17 cellular contexts compared by ENCODE assay signal in genomic region chr21:43600642-43601397, GRCh38. TPM values are rescaled to one million over a fixed set of nuclear protein-coding genes. Genes with fewer than 3 reads are reported as not detected.
DNase-seq lines count a peak whose midpoint lies in the region; ATAC-seq, FAIRE-seq and TF ChIP-seq lines count a peak whose summit lies in the region.
"Had no signal": no experiment of that assay in that cellular context is flagged by ENCODE, and none has a peak within 500 bp of the region (broad histone marks: within the 10 kb centered on the region; RNA-seq: fewer than 3 reads in every experiment).

No MANE protein-coding gene starts in this region.

- H4K20me1 ChIP-seq in GM23338 (replicated peaks; ENCODE audit: insufficient read depth) = no peaks in the 10 kb centered on the region

- H3K4me2 ChIP-seq in GM23338 = no peak overlapping the region

- ATAC-seq in RWPE2 (ENCODE audit: low read depth) (peak; percentile 85), GM23338 (no peak)
- ATAC-seq: esophagus mucosa, psoas muscle had no signal

- H3K27ac ChIP-seq in breast epithelium (no peak overlapping the region), RWPE2 (ENCODE audit: poor library complexity, severe bottlenecking) (peak overlapping the region; percentile 100), sigmoid colon (no peak overlapping the region), GM23338 (ENCODE audit: low read depth) (no peak overlapping the region), caudate nucleus (ENCODE audit: low read depth, low read length) (no peak overlapping the region)
- H3K27ac ChIP-seq: psoas muscle, tibial artery had no signal

- TF ChIP-seq POLR2A in breast epithelium (IDR thresholded peaks at IDR 0.05) = no peak
- no peak for TF ChIP-seq POLR2A in sigmoid colon (IDR thresholded peaks at IDR 0.05)

- DNase-seq in MCF 10A (ENCODE audit: unreplicated experiment) (peak; percentile 70), breast epithelium (ENCODE audit: low spot score in 2 of 2) (no peak), RWPE2 (ENCODE audit: low spot score) (no peak), fibroblast of peridontal ligament (ENCODE audit: extremely low read depth) (peak; percentile 91), urothelium cell line (ENCODE audit: low spot score) (peak; percentile 59), sigmoid colon (no peak), GM23338 (ENCODE audit: low spot score) (no peak), caudate nucleus (lab: John Stamatoyannopoulos, UW) (no peak)
- DNase-seq: activated CD4-positive, alpha-beta memory T cell treated with anti-CD3 and anti-CD28 coated beads for 36 hours; amygdala; NCI-H2081 treated with DMSO at 0.1 percent for 48 hours; psoas muscle; SIG-M5; tibial artery had no signal

- no peaks in the 10 kb centered on the region for H3F3A ChIP-seq in GM23338 (replicated peaks; ENCODE audit: low read depth)

- H3K9me2 ChIP-seq in GM23338 (ENCODE audit: insufficient read depth) = no peaks in the 10 kb centered on the region

- intact Hi-C loops in MCF 10A (cut with micrococcal nuclease) (no loop called here), breast epithelium (cut with DNase I; ENCODE audit: low total_unique reads) (no loop called here), sigmoid colon (cut with DNase I) (no loop called here)

- FAIRE-seq in urothelium cell line (lab: Jason Lieb, UNC) = no peak

- H3K27ac Mint-ChIP-seq in MCF 10A (ENCODE audit: low read depth, unreplicated experiment) = no peak overlapping the region
- H3K27ac Mint-ChIP-seq in GM23338 = no peak overlapping the region
- H3K27ac Mint-ChIP-seq: activated CD4-positive, alpha-beta memory T cell treated with anti-CD3 and anti-CD28 coated beads for 36 hours; B cell had no signal

- H3K27me3 ChIP-seq in breast epithelium (no peaks in the 10 kb centered on the region), RWPE2 (ENCODE audit: insufficient read depth, poor library complexity, severe bottlenecking) (no peaks in the 10 kb centered on the region), sigmoid colon (no peaks in the 10 kb centered on the region), GM23338 (ENCODE audit: insufficient read depth) (no peaks in the 10 kb centered on the region)
- H3K27me3 ChIP-seq: tibial artery had no signal

- CTCF ChIA-PET in MCF 10A (lab: Yijun Ruan, JAX) = interaction anchor here (1.1 to 3.0 kb wide), 3 partner anchors 11 to 289 kb away, joined by 3 to 10 read pairs (median 4); no protein-coding TSS in a partner anchor

- WGBS in sigmoid colon, 2 donors = 89 to 90% methylated on average over 12 of the region's 12 CpGs

- no peak for TF ChIP-seq CTCF in MCF 10A (IDR thresholded peaks at IDR 0.05; ENCODE audit: unreplicated experiment)
- no peak for TF ChIP-seq CTCF in breast epithelium (IDR thresholded peaks at IDR 0.05)
- TF ChIP-seq CTCF in RWPE2 (IDR thresholded peaks at IDR 0.05; ENCODE audit: poor library complexity, severe bottlenecking) = no peak
- TF ChIP-seq CTCF in sigmoid colon (IDR thresholded peaks at IDR 0.05) = no peak
- no peak for TF ChIP-seq CTCF in GM23338 (conservative IDR thresholded peaks at IDR 0.05; ENCODE audit: low read depth in 2 of 2)

- H3K4me3 Mint-ChIP-seq in MCF 10A (ENCODE audit: unreplicated experiment) = peak overlapping the region; percentile 44
- no peak overlapping the region for H3K4me3 Mint-ChIP-seq in GM23338
- H3K4me3 Mint-ChIP-seq: activated CD4-positive, alpha-beta memory T cell treated with anti-CD3 and anti-CD28 coated beads for 36 hours; B cell had no signal

- H3K36me3 ChIP-seq in breast epithelium (no peaks in the 10 kb centered on the region), RWPE2 (ENCODE audit: low read depth) (peaks cover 16% of the 10 kb centered on the region), sigmoid colon (no peaks in the 10 kb centered on the region), GM23338 (ENCODE audit: insufficient read depth) (no peaks in the 10 kb centered on the region)
- H3K36me3 ChIP-seq: tibial artery had no signal

- H2AFZ ChIP-seq in GM23338 = no peak overlapping the region

- H3K4me1 Mint-ChIP-seq in MCF 10A (ENCODE audit: insufficient read depth, unreplicated experiment) (peaks cover 39% of the 10 kb centered on the region), GM23338 (no peaks in the 10 kb centered on the region)

- BruUV-seq in MCF 10A (replicated peaks; lab: Mats Ljungman, UMichigan) = TSS peak; percentile 68

- no peaks in the 10 kb centered on the region for H3K9me3 ChIP-seq in breast epithelium
- H3K9me3 ChIP-seq in RWPE2 (ENCODE audit: severe bottlenecking) = no peaks in the 10 kb centered on the region
- no peaks in the 10 kb centered on the region for H3K9me3 ChIP-seq in sigmoid colon
- H3K9me3 ChIP-seq: psoas muscle, tibial artery had no signal

- H3K79me2 ChIP-seq in GM23338 (replicated peaks; ENCODE audit: insufficient read depth) = no peaks in the 10 kb centered on the region

- POLR2A ChIA-PET in MCF 10A (lab: Yijun Ruan, JAX) = interaction anchor here (0.9 to 2.9 kb wide), 8 partner anchors 8 to 44 kb away, joined by 3 to 17 read pairs (median 10); no protein-coding TSS in a partner anchor

- H3K36me3 Mint-ChIP-seq in MCF 10A (ENCODE audit: insufficient read depth, unreplicated experiment) = peaks cover 6% of the 10 kb centered on the region
- no peaks in the 10 kb centered on the region for H3K36me3 Mint-ChIP-seq in GM23338 (ENCODE audit: low read depth)
- H3K36me3 Mint-ChIP-seq: activated CD4-positive, alpha-beta memory T cell treated with anti-CD3 and anti-CD28 coated beads for 36 hours had no signal

- H3K4me3 ChIP-seq in breast epithelium (no peak overlapping the region), RWPE2 (ENCODE audit: severe bottlenecking) (no peak overlapping the region), sigmoid colon (no peak overlapping the region), GM23338 (no peak overlapping the region)
- H3K4me3 ChIP-seq: lung, psoas muscle, tibial artery had no signal

- no peak for TF ChIP-seq EP300 in sigmoid colon (IDR thresholded peaks at IDR 0.05)

- H3K4me1 ChIP-seq in breast epithelium (peaks cover 0 to 5% of the 10 kb centered on the region in 2 donors), RWPE2 (ENCODE audit: insufficient read depth, poor library complexity, severe bottlenecking) (peaks cover 55% of the 10 kb centered on the region), sigmoid colon (peaks cover 0 to 9% (median 0%) of the 10 kb centered on the region in 4 donors), GM23338 (ENCODE audit: insufficient read depth) (no peaks in the 10 kb centered on the region)
- H3K4me1 ChIP-seq: tibial artery had no signal

- H3K27me3 Mint-ChIP-seq in MCF 10A (ENCODE audit: insufficient read depth, unreplicated experiment) = no peaks in the 10 kb centered on the region
- H3K27me3 Mint-ChIP-seq in GM23338 (ENCODE audit: insufficient read depth, low read depth, poor library complexity) = peaks cover 4% of the 10 kb centered on the region
- H3K27me3 Mint-ChIP-seq: activated CD4-positive, alpha-beta memory T cell treated with anti-CD3 and anti-CD28 coated beads for 36 hours; B cell had no signal

- H3K9me3 Mint-ChIP-seq in MCF 10A (ENCODE audit: unreplicated experiment) = no peaks in the 10 kb centered on the region
- no peaks in the 10 kb centered on the region for H3K9me3 Mint-ChIP-seq in GM23338
- H3K9me3 Mint-ChIP-seq: activated CD4-positive, alpha-beta memory T cell treated with anti-CD3 and anti-CD28 coated beads for 36 hours had no signal

TF ChIP-seq in GM23338, 12 proteins besides CTCF, POLR2A, EP300 and RAD21 (continues in another document):
- TF ChIP-seq ZNF331 (CRISPR knock-in tag; IDR thresholded peaks at IDR 0.05; ENCODE audit: low read depth) (no peak), REST (IDR thresholded peaks at IDR 0.05; ENCODE audit: unreplicated experiment) (no peak)

RNA-seq across cellular contexts. Expression of gene HSF2BP, which starts 58.5 kb away (rescaled TPM):
- 5.3 and 6.8 TPM in 2 replicates for total RNA-seq in MCF 10A (2022)
- total RNA-seq in breast epithelium = 1 to 10 TPM in 2 of 3 donors, under 1 TPM in 1; 0.32 to 1.8 (median 1.3) TPM
- total RNA-seq in sigmoid colon = under 1 TPM; 0.16 to 0.83 (median 0.59) TPM
- polyA plus RNA-seq in sigmoid colon = under 1 TPM; 0.39 to 0.60 (median 0.46) TPM
- total RNA-seq in GM23338 (2014; rRNA removed; shearing (Covaris generic)) = 2.0 and 2.3 TPM in 2 replicates
- 0.78 and 0.82 TPM in 2 replicates for polyA plus RNA-seq in GM23338 (2016; fragmentation: Nextera tagmentation; extraction: Ambion mirVana)

RNA-seq across cellular contexts. Expression of gene RRP1B, which starts 58.5 kb away (rescaled TPM):
- 35.3 and 39.8 TPM in 2 replicates for total RNA-seq in MCF 10A (2022)
- 10 to 100 TPM; 17.1 to 22.6 (median 22.1) TPM for total RNA-seq in breast epithelium
- 10 to 100 TPM; 14.3 to 20.5 (median 17.6) TPM for total RNA-seq in sigmoid colon
- polyA plus RNA-seq in sigmoid colon = 10 to 100 TPM in 1 of 3 donors, 1 to 10 TPM in 2; 3.5 to 15.2 (median 3.6) TPM
- 91.7 and 95.7 TPM in 2 replicates for total RNA-seq in GM23338 (2014; rRNA removed; shearing (Covaris generic))
- polyA plus RNA-seq in GM23338 (2016; fragmentation: Nextera tagmentation; extraction: Ambion mirVana) = 54.0 and 54.8 TPM in 2 replicates

Comparison
In these comparisons a context has a peak if more than half of its experiments do, and no peak if none do; other contexts are left out.
1. DNase-seq: peak in MCF 10A (single experiment), fibroblast of peridontal ligament (single experiment) and urothelium cell line (single experiment); none in breast epithelium (0 of 2), RWPE2 (single experiment), sigmoid colon (single experiment), GM23338 (single experiment) and caudate nucleus (0 of 61).